ENCODE assay signal across 24 cellular contexts in genomic region chr4:140133576-140133975, GRCh38. TPM values are rescaled to one million over a fixed set of nuclear protein-coding genes. Genes with fewer than 3 reads are reported as not detected.
DNase-seq lines count a peak whose midpoint lies in the region; ATAC-seq and TF ChIP-seq lines count a peak whose summit lies in the region.
"Had no signal": no experiment of that assay in that cellular context is flagged by ENCODE, and none has a peak within 500 bp of the region (broad histone marks: within the 10 kb centered on the region; RNA-seq: fewer than 3 reads in every experiment).

No MANE protein-coding gene starts in this region.

- H3K36me3 ChIP-seq in GM23248 (ENCODE audit: low read depth) (no peaks in the 10 kb centered on the region), smooth muscle cell (ENCODE audit: low read depth) (no peaks in the 10 kb centered on the region), stomach (no peaks in the 10 kb centered on the region)
- H3K36me3 ChIP-seq: HAP-1 had no signal

- intact Hi-C loops in stomach (cut with DNase I; ENCODE audit: low total_unique reads), result no loop called here

- H3K4me3 ChIP-seq in GM23248, result no peak overlapping the region
- no peak overlapping the region for H3K4me3 ChIP-seq in smooth muscle cell
- H3K4me3 ChIP-seq in stomach, result no peak overlapping the region
- H3K4me3 ChIP-seq: GM12878, HAP-1, SK-N-MC had no signal

- no peak for ATAC-seq in activated CD8-positive, alpha-beta T cell treated with anti-CD3 and anti-CD28 coated beads, Interleukin-2, amount 10 ng/mL, durations not matched to agents 7 days and 5 days
- ATAC-seq: GM12878, HepG2 had no signal

- no peaks in the 10 kb centered on the region for H4K20me1 ChIP-seq in GM23248 (ENCODE audit: insufficient read depth)
- no peaks in the 10 kb centered on the region for H4K20me1 ChIP-seq in smooth muscle cell (ENCODE audit: low read depth)

- in situ Hi-C loops in GM23248 (cut with MboI), result no loop called here

- H3K9ac ChIP-seq in GM23248 (no peak overlapping the region), smooth muscle cell (ENCODE audit: low read depth) (peak overlapping the region; percentile 43)

- peaks cover 47% of the 10 kb centered on the region for H3K4me1 ChIP-seq in GM23248 (ENCODE audit: insufficient read depth)
- H3K4me1 ChIP-seq in smooth muscle cell (ENCODE audit: low read depth), result peaks cover 24% of the 10 kb centered on the region
- H3K4me1 ChIP-seq in stomach, result peaks cover 0 to 60% (median 30%) of the 10 kb centered on the region in 4 donors

- no peak overlapping the region for H3K4me2 ChIP-seq in GM23248 (ENCODE audit: unreplicated experiment)
- H3K4me2 ChIP-seq in smooth muscle cell, result peak overlapping the region; percentile 72

- TF ChIP-seq CTCF in smooth muscle cell (IDR thresholded peaks at IDR 0.05; ENCODE audit: borderline replicate concordance, insufficient read depth, poor library complexity, severe bottlenecking) (no peak), stomach (IDR thresholded peaks at IDR 0.05) (no peak)

- H2AFZ ChIP-seq in GM23248, result no peak overlapping the region
- H2AFZ ChIP-seq in smooth muscle cell (ENCODE audit: low read depth), result no peak overlapping the region

- 0 out of 2 replicates have a peak, but pooled peaks cover 5% of the 10 kb centered on the region for H3K79me2 ChIP-seq in GM23248 (ENCODE audit: insufficient read depth)
- H3K79me2 ChIP-seq in smooth muscle cell (ENCODE audit: low read depth), result peaks cover 93% of the 10 kb centered on the region

- no peaks in the 10 kb centered on the region for H3K9me2 ChIP-seq in GM23248 (ENCODE audit: insufficient read depth)

- H3K27me3 ChIP-seq in GM23248 (replicated peaks; ENCODE audit: insufficient read depth) (no peaks in the 10 kb centered on the region), smooth muscle cell (ENCODE audit: low read depth) (no peaks in the 10 kb centered on the region), stomach (no peaks in the 10 kb centered on the region)

- H3K9me3 Mint-ChIP-seq in activated CD8-positive, alpha-beta T cell treated with anti-CD3 and anti-CD28 coated beads, Interleukin-2, amount 10 ng/mL, durations not matched to agents 7 days and 5 days (ENCODE audit: insufficient read depth), result no peaks in the 10 kb centered on the region
- H3K9me3 Mint-ChIP-seq: CD14-positive monocyte had no signal

- DNase-seq in GM23248 (peak; percentile 49), RKO (ENCODE audit: low spot score) (peak; percentile 13), epithelial cell of prostate (ENCODE audit: low read depth, low spot score) (no peak), smooth muscle cell (lab: John Stamatoyannopoulos, UW; ENCODE audit: unreplicated experiment) (no peak), SK-N-DZ (ENCODE audit: low spot score) (no peak), stomach (no peak)
- no peak for DNase-seq in activated CD8-positive, alpha-beta T cell treated with anti-CD3 and anti-CD28 coated beads, Interleukin-2, amount 10 ng/mL, durations not matched to agents 7 days and 5 days
- DNase-seq: DMS79; KBM-7; MM.1S; NCI-H1048; NCI-H1436 treated with DMSO at 0.1 percent for 48 hours; NCI-H2029; NCI-H226; NCI-H774; NK-92 treated with Interleukin-12 subunit alpha and Interleukin-12 subunit beta, amount 100 ng/mL, for 24 hours; SHP77 had no signal

- POLR2A ChIA-PET in activated CD8-positive, alpha-beta T cell treated with anti-CD3 and anti-CD28 coated beads, Interleukin-2, amount 10 ng/mL, durations not matched to agents 7 days and 5 days (lab: Charles Lee), result interaction anchor here (2.0 kb wide), 1 partner anchor 17 kb away, joined by 6 read pairs; no protein-coding TSS in a partner anchor

- H3K27ac Mint-ChIP-seq in activated CD8-positive, alpha-beta T cell treated with anti-CD3 and anti-CD28 coated beads, Interleukin-2, amount 10 ng/mL, durations not matched to agents 7 days and 5 days, result no peak overlapping the region
- H3K27ac Mint-ChIP-seq: B cell had no signal

- H3K9me3 ChIP-seq in GM23248 (ENCODE audit: low read depth) (no peaks in the 10 kb centered on the region), smooth muscle cell (replicated peaks; ENCODE audit: low read depth) (no peaks in the 10 kb centered on the region), stomach (no peaks in the 10 kb centered on the region)
- H3K9me3 ChIP-seq: HAP-1 had no signal

- CTCF ChIA-PET in activated CD8-positive, alpha-beta T cell treated with anti-CD3 and anti-CD28 coated beads, Interleukin-2, amount 10 ng/mL, durations not matched to agents 7 days and 5 days (lab: Charles Lee), result interaction anchor here (1.1 to 2.4 kb wide), 4 partner anchors 9 to 13 kb away, joined by 3 to 7 read pairs (median 6); no protein-coding TSS in a partner anchor

- H3K27ac ChIP-seq in GM23248 (no peak overlapping the region), epithelial cell of prostate (peak overlapping the region; percentile 59), smooth muscle cell (ENCODE audit: low read depth) (peak overlapping the region; percentile 89), stomach (no peak overlapping the region)
- H3K27ac ChIP-seq: HL-60, SK-N-MC had no signal

- 90% methylated on average over 3 of the region's 3 CpGs for WGBS in GM23248 (ENCODE audit: low coverage in 1 of 2, low lambda C conversion rate in 2 of 2, missing lambda C conversion rate in 2 of 2), 2 experiments
- 65% methylated on average over 3 of the region's 3 CpGs for WGBS in smooth muscle cell (ENCODE audit: low lambda C conversion rate)
- WGBS in stomach, 5 donors, result 85 to 87% (median 85%) methylated on average over 3 of the region's 3 CpGs

- no peak for TF ChIP-seq POLR2A in stomach (IDR thresholded peaks at IDR 0.05)

- H3K4me1 Mint-ChIP-seq in activated CD8-positive, alpha-beta T cell treated with anti-CD3 and anti-CD28 coated beads, Interleukin-2, amount 10 ng/mL, durations not matched to agents 7 days and 5 days (ENCODE audit: low read depth), result peaks cover 24% of the 10 kb centered on the region
- H3K4me1 Mint-ChIP-seq: B cell had no signal

- no peak overlapping the region for H3K4me3 Mint-ChIP-seq in activated CD8-positive, alpha-beta T cell treated with anti-CD3 and anti-CD28 coated beads, Interleukin-2, amount 10 ng/mL, durations not matched to agents 7 days and 5 days
- H3K4me3 Mint-ChIP-seq: B cell, CD14-positive monocyte had no signal

- H3F3A ChIP-seq in GM23248 (ENCODE audit: insufficient read depth) (peaks cover 22% of the 10 kb centered on the region), smooth muscle cell (ENCODE audit: low read depth) (peaks cover 10% of the 10 kb centered on the region)

- no peak for TF ChIP-seq EP300 in stomach (IDR thresholded peaks at IDR 0.05)

- peaks cover 5% of the 10 kb centered on the region for H3K27me3 Mint-ChIP-seq in activated CD8-positive, alpha-beta T cell treated with anti-CD3 and anti-CD28 coated beads, Interleukin-2, amount 10 ng/mL, durations not matched to agents 7 days and 5 days (ENCODE audit: low read depth)

- peaks cover 5% of the 10 kb centered on the region for H3K36me3 Mint-ChIP-seq in activated CD8-positive, alpha-beta T cell treated with anti-CD3 and anti-CD28 coated beads, Interleukin-2, amount 10 ng/mL, durations not matched to agents 7 days and 5 days (ENCODE audit: low read depth)

RNA-seq across cellular contexts. Expression of gene MAML3, which starts 20.4 kb away (rescaled TPM):
- 1.5 and 1.9 TPM in 2 replicates for total RNA-seq in GM23248 (2014; rRNA removed; shearing (Covaris generic))
- polyA plus RNA-seq in GM23248 (2016; fragmentation: Nextera tagmentation; extraction: Ambion mirVana) (0.61 and 0.96 TPM in 2 replicates), smooth muscle cell (4.9 and 5.3 TPM in 2 replicates), stomach (1 to 10 TPM; 1.7 to 2.4 (median 2.2) TPM)
- total RNA-seq in smooth muscle cell (12.4 and 12.6 TPM in 2 replicates), stomach (10 to 100 TPM in 4 of 5 donors, 1 to 10 TPM in 1; 6.6 to 20.3 (median 13.4) TPM)
- 7.9 TPM in 2 replicates for polyA plus RNA-seq in SK-N-DZ (2014; cell fraction: cytosol; rRNA removed)
- polyA plus RNA-seq in SK-N-DZ (2014; cell fraction: nucleus; rRNA removed), result 3.5 and 5.0 TPM in 2 replicates
- 1 to 10 TPM; 4.0 to 4.1 TPM for total RNA-seq in activated CD8-positive, alpha-beta T cell treated with anti-CD3 and anti-CD28 coated beads, Interleukin-2, amount 10 ng/mL, durations not matched to agents 7 days and 5 days

Comparison
In these comparisons a context has a peak if more than half of its experiments do, and no peak if none do; other contexts are left out.
1. DNase-seq: peak in GM23248 (single experiment) and RKO (single experiment); none in epithelial cell of prostate (single experiment), smooth muscle cell (single experiment), SK-N-DZ (single experiment), stomach (single experiment) and activated CD8-positive, alpha-beta T cell treated with anti-CD3 and anti-CD28 coated beads, Interleukin-2, amount 10 ng/mL, durations not matched to agents 7 days and 5 days (single experiment).
2. H3K27ac ChIP-seq: peak in epithelial cell of prostate (single experiment) and smooth muscle cell (single experiment); none in GM23248 (single experiment) and stomach (0 of 5).